Comparison of ENCODE assay signal across 31 cellular contexts in the genomic region with DNA sequence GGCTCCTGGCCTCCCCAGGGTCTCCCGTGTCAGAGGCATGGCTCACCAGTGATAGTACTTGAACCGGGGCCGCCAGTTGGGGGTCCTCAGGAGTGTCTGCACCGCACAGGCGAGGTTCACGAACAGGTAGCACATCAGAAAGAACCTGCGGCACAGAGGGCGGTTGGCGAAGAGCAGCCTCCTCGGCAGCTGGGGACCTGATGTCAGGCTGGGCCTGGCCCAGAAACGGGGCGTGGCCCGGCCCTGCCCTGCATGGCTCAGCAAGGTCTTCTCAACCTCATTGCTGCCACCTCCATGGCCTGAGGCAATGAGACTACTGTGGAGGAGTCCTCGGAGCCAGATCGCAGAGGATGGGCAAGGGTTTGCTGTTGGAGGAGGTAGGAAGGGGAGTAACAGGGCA. TPM values are rescaled to one million over a fixed set of nuclear protein-coding genes. Genes with fewer than 3 reads are reported as not detected.
A peak's percentile ranks its signal among the peaks of the same experiment; 100 is the strongest.
DNase-seq lines count a peak whose midpoint lies in the region; ATAC-seq, FAIRE-seq and TF ChIP-seq lines count a peak whose summit lies in the region.
"Had no signal": no experiment of that assay in that cellular context is flagged by ENCODE, and none has a peak within 500 bp of the region (broad histone marks: within the 10 kb centered on the region; RNA-seq: fewer than 3 reads in every experiment).

No MANE protein-coding gene starts in this region.

- no peaks in the 10 kb centered on the region for H3K9me1 ChIP-seq in IMR-90 (ENCODE audit: insufficient read depth, low read length)

- POLR2A ChIA-PET in activated naive CD8-positive, alpha-beta T cell treated with anti-CD3 and anti-CD28 coated beads, Interleukin-2, amount 10 ng/mL, durations not matched to agents 7 days and 5 days (lab: Charles Lee), result interaction anchor here (2.5 kb wide), 1 partner anchor 12 kb away, joined by 9 read pairs; a partner anchor contains a TSS
- POLR2A ChIA-PET in IMR-90 (lab: Charles Lee; ENCODE audit: unreplicated experiment), result no interaction called here

- peaks cover 9% of the 10 kb centered on the region for H3K36me3 Mint-ChIP-seq in activated naive CD8-positive, alpha-beta T cell treated with anti-CD3 and anti-CD28 coated beads, Interleukin-2, amount 10 ng/mL, durations not matched to agents 7 days and 5 days
- H3K36me3 Mint-ChIP-seq in activated naive CD8-positive, alpha-beta T cell treated with anti-CD3 and anti-CD28 coated beads for 36 hours, result peaks cover 4% of the 10 kb centered on the region

- no peak overlapping the region for H2AK5ac ChIP-seq in IMR-90 (ENCODE audit: low read depth, low read length)

- H4K91ac ChIP-seq in IMR-90 (ENCODE audit: insufficient read depth, low read depth, low read length), result no peak overlapping the region

- no peak overlapping the region for H2BK120ac ChIP-seq in IMR-90 (ENCODE audit: low read depth, low read length)

- no peak overlapping the region for H3K4me3 Mint-ChIP-seq in activated naive CD8-positive, alpha-beta T cell treated with anti-CD3 and anti-CD28 coated beads, Interleukin-2, amount 10 ng/mL, durations not matched to agents 7 days and 5 days
- no peak overlapping the region for H3K4me3 Mint-ChIP-seq in activated naive CD8-positive, alpha-beta T cell treated with anti-CD3 and anti-CD28 coated beads for 36 hours
- H3K4me3 Mint-ChIP-seq: dendritic cell treated with granulocyte-macrophage colony-stimulating factor and Interleukin-4, amounts not matched to agents 40 ng/mL and 50 ng/mL, for 4 days; naive thymus-derived CD8-positive, alpha-beta T cell; stimulated activated memory B cell treated with anti-CD40 and anti-IgM and Interleukin-4, amounts not matched to agents 10 μg/mL and 1 μg/mL and 100 μg/mL, for 72 hours had no signal

- dilution Hi-C loops in IMR-90 (cut with HindIII; ENCODE audit: low sequenced_read_pairs, unreplicated experiment), result no loop called here

- no peaks in the 10 kb centered on the region for H3K9me3 Mint-ChIP-seq in activated naive CD8-positive, alpha-beta T cell treated with anti-CD3 and anti-CD28 coated beads, Interleukin-2, amount 10 ng/mL, durations not matched to agents 7 days and 5 days
- H3K9me3 Mint-ChIP-seq in activated naive CD8-positive, alpha-beta T cell treated with anti-CD3 and anti-CD28 coated beads for 36 hours, result no peaks in the 10 kb centered on the region
- H3K9me3 Mint-ChIP-seq: activated T-helper 2 cell treated with anti-CD3 and anti-CD28 coated beads, Interferon-gamma antibody, Interleukin-2, Interleukin-4, amounts not matched to agents 10 μg/mL and 5 μg/mL and 100 μg/mL, durations not matched to agents 14 hours and 24 hours and 36 hours; dendritic cell treated with granulocyte-macrophage colony-stimulating factor and Interleukin-4, amounts not matched to agents 40 ng/mL and 50 ng/mL, for 4 days; naive thymus-derived CD8-positive, alpha-beta T cell; stimulated activated memory B cell treated with anti-CD40 and anti-IgM and Interleukin-4, amounts not matched to agents 10 μg/mL and 1 μg/mL and 100 μg/mL, for 72 hours had no signal

- H2BK15ac ChIP-seq in IMR-90 (ENCODE audit: low read depth, low read length), result no peak overlapping the region

- no peak overlapping the region for H3K4ac ChIP-seq in IMR-90 (ENCODE audit: low read depth, low read length)

- no peak overlapping the region for H4K8ac ChIP-seq in IMR-90 (ENCODE audit: low read depth in 2 of 2, low read length in 2 of 2)

- WGBS in IMR-90 (ENCODE audit: extremely low coverage in 2 of 2, insufficient read length in 1 of 2), 2 experiments, result 100% methylated on average over 7 of the region's 15 CpGs; no CpG with 5 or more reads in 1 of the 2 experiments
- WGBS in small intestine, 3 donors, result 42 to 83% (median 55%) methylated on average over 13 to 15 of the region's 15 CpGs

- no peak overlapping the region for H4K5ac ChIP-seq in IMR-90 (ENCODE audit: low read depth, low read length)

- no peak overlapping the region for H3K18ac ChIP-seq in IMR-90 (ENCODE audit: low read depth, low read length)

- H2BK20ac ChIP-seq in IMR-90 (ENCODE audit: low read depth, low read length), result no peak overlapping the region

- peak overlapping the region; percentile 54 for H3K27ac Mint-ChIP-seq in activated naive CD8-positive, alpha-beta T cell treated with anti-CD3 and anti-CD28 coated beads, Interleukin-2, amount 10 ng/mL, durations not matched to agents 7 days and 5 days
- H3K27ac Mint-ChIP-seq in activated naive CD8-positive, alpha-beta T cell treated with anti-CD3 and anti-CD28 coated beads for 36 hours, result no peak overlapping the region
- H3K27ac Mint-ChIP-seq: activated T-helper 2 cell treated with anti-CD3 and anti-CD28 coated beads, Interferon-gamma antibody, Interleukin-2, Interleukin-4, amounts not matched to agents 10 μg/mL and 5 μg/mL and 100 μg/mL, durations not matched to agents 14 hours and 24 hours and 36 hours; dendritic cell treated with granulocyte-macrophage colony-stimulating factor and Interleukin-4, amounts not matched to agents 40 ng/mL and 50 ng/mL, for 4 days; stimulated activated memory B cell treated with anti-CD40 and anti-IgM and Interleukin-4, amounts not matched to agents 10 μg/mL and 1 μg/mL and 100 μg/mL, for 72 hours had no signal

- no peak overlapping the region for H3K4me2 ChIP-seq in IMR-90 (ENCODE audit: low read depth, low read length)
- H3K4me2 ChIP-seq: BLaER1 treated with 17β-estradiol and CSF1 and Interleukin-3, amounts not matched to agents 10 nM and 100 nM had no signal

- TF ChIP-seq POLR2A in IMR-90 (IDR thresholded peaks at IDR 0.05; ENCODE audit: low read depth, low read length), result no peak

- H3K79me1 ChIP-seq in IMR-90 (ENCODE audit: low read depth in 1 of 2, low read length in 2 of 2), result peaks cover 24 to 87% of the 10 kb centered on the region in 2 experiments

- no peak overlapping the region for H3K27ac ChIP-seq in IMR-90 (ENCODE audit: insufficient read depth, low read length)
- peak overlapping the region; percentile 39 for H3K27ac ChIP-seq in cingulate gyrus (ENCODE audit: low read depth, low read length)
- no peak overlapping the region for H3K27ac ChIP-seq in small intestine (ENCODE audit: low read depth in 1 of 2, low read length in 1 of 2)
- H3K27ac ChIP-seq: BLaER1 treated with 17β-estradiol and CSF1 and Interleukin-3, amounts not matched to agents 10 nM and 100 nM; lower lobe of right lung; psoas muscle; SJCRH30; upper lobe of left lung had no signal

- no peak overlapping the region for H2AFZ ChIP-seq in IMR-90 (replicated peaks; ENCODE audit: low read length, poor library complexity)

- in situ Hi-C loops in IMR-90 (cut with MboI; ENCODE audit: low sequenced_read_pairs), result loop anchor here (25.0 kb wide), 1 partner anchor 411 kb away; a partner anchor contains a TSS

- H2AK9ac ChIP-seq in IMR-90 (replicated peaks; ENCODE audit: low read depth, low read length, poor library complexity), result peak overlapping the region; percentile 42

- BruUV-seq in IMR-90 (replicated peaks; lab: Mats Ljungman, UMichigan), result no TSS peak

- no peak for ATAC-seq in activated naive CD8-positive, alpha-beta T cell treated with anti-CD3 and anti-CD28 coated beads, Interleukin-2, amount 10 ng/mL, durations not matched to agents 7 days and 5 days (ENCODE audit: low read depth)
- ATAC-seq in IMR-90 (ENCODE audit: low read depth), result no peak
- ATAC-seq in GM18868 (IDR thresholded peaks at IDR 0.05; ENCODE audit: unreplicated experiment), result no peak
- ATAC-seq: heart left ventricle; lower lobe of right lung; naive thymus-derived CD8-positive, alpha-beta T cell; psoas muscle; stimulated activated memory B cell treated with anti-CD40 and anti-IgM and Interleukin-4, amounts not matched to agents 10 μg/mL and 1 μg/mL and 100 μg/mL, for 72 hours had no signal

- H3K14ac ChIP-seq in IMR-90 (replicated peaks; ENCODE audit: low read depth, low read length), result no peak overlapping the region

- CTCF ChIA-PET in IMR-90 (lab: Yijun Ruan, JAX), result no interaction called here

- H3K23ac ChIP-seq in IMR-90 (ENCODE audit: low read depth, low read length), result no peak overlapping the region

- H3K4me1 ChIP-seq in IMR-90 (ENCODE audit: control insufficient read depth, insufficient read depth, low read length), result no peaks in the 10 kb centered on the region
- no peaks in the 10 kb centered on the region for H3K4me1 ChIP-seq in small intestine (ENCODE audit: control insufficient read depth in 2 of 2, insufficient read depth in 1 of 2, low read depth in 1 of 2, low read length in 1 of 2)
- H3K4me1 ChIP-seq: HAP-1, SJCRH30 had no signal

- TF ChIP-seq CTCF in IMR-90 (conservative IDR thresholded peaks at IDR 0.05; ENCODE audit: low read depth, low read length), result no peak

- H3K36me3 ChIP-seq in IMR-90 (ENCODE audit: control insufficient read depth, insufficient read depth, low read length), result peaks cover 96% of the 10 kb centered on the region
- peaks cover 0 to 2% of the 10 kb centered on the region in 2 donors for H3K36me3 ChIP-seq in small intestine (ENCODE audit: control insufficient read depth in 2 of 2, insufficient read depth in 2 of 2, low read length in 2 of 2)

- no peak for TF ChIP-seq RAD21 in IMR-90 (IDR thresholded peaks at IDR 0.05; ENCODE audit: low read length)

- H3K56ac ChIP-seq in IMR-90 (ENCODE audit: extremely low read depth, insufficient read depth, low read length), result no peak overlapping the region

- H3K9me3 ChIP-seq in IMR-90 (ENCODE audit: control insufficient read depth, insufficient read depth, low read length) (no peaks in the 10 kb centered on the region), small intestine (ENCODE audit: control insufficient read depth, low read depth) (no peaks in the 10 kb centered on the region)
- H3K9me3 ChIP-seq: BLaER1 treated with 17β-estradiol and CSF1 and Interleukin-3, amounts not matched to agents 10 nM and 100 nM; esophagus squamous epithelium; HAP-1; heart left ventricle; lower lobe of right lung; psoas muscle; SJCRH30; upper lobe of left lung had no signal

- peaks cover 3% of the 10 kb centered on the region for H3K4me1 Mint-ChIP-seq in activated naive CD8-positive, alpha-beta T cell treated with anti-CD3 and anti-CD28 coated beads, Interleukin-2, amount 10 ng/mL, durations not matched to agents 7 days and 5 days
- H3K4me1 Mint-ChIP-seq in activated naive CD8-positive, alpha-beta T cell treated with anti-CD3 and anti-CD28 coated beads for 36 hours, result peaks cover 2% of the 10 kb centered on the region
- H3K4me1 Mint-ChIP-seq: stimulated activated memory B cell treated with anti-CD40 and anti-IgM and Interleukin-4, amounts not matched to agents 10 μg/mL and 1 μg/mL and 100 μg/mL, for 72 hours had no signal

- H3K4me3 ChIP-seq in IMR-90 (ENCODE audit: insufficient read depth, low read depth, low read length) (no peak overlapping the region), small intestine (ENCODE audit: low read depth in 1 of 2, low read length in 2 of 2) (no peak overlapping the region)
- H3K4me3 ChIP-seq: BLaER1 treated with 17β-estradiol and CSF1 and Interleukin-3, amounts not matched to agents 10 nM and 100 nM; esophagus squamous epithelium; HAP-1; heart left ventricle; lower lobe of right lung; psoas muscle; SJCRH30; upper lobe of left lung had no signal

- H3K27me3 Mint-ChIP-seq in activated naive CD8-positive, alpha-beta T cell treated with anti-CD3 and anti-CD28 coated beads, Interleukin-2, amount 10 ng/mL, durations not matched to agents 7 days and 5 days, result no peaks in the 10 kb centered on the region
- no peaks in the 10 kb centered on the region for H3K27me3 Mint-ChIP-seq in activated naive CD8-positive, alpha-beta T cell treated with anti-CD3 and anti-CD28 coated beads for 36 hours
- H3K27me3 Mint-ChIP-seq: dendritic cell treated with granulocyte-macrophage colony-stimulating factor and Interleukin-4, amounts not matched to agents 40 ng/mL and 50 ng/mL, for 4 days; naive thymus-derived CD8-positive, alpha-beta T cell; stimulated activated memory B cell treated with anti-CD40 and anti-IgM and Interleukin-4, amounts not matched to agents 10 μg/mL and 1 μg/mL and 100 μg/mL, for 72 hours had no signal

- no peak for FAIRE-seq in small intestine (lab: Jason Lieb, UNC)
- FAIRE-seq: TTC549 had no signal

- H3K27me3 ChIP-seq in IMR-90 (ENCODE audit: control insufficient read depth, insufficient read depth, low read length) (no peaks in the 10 kb centered on the region), small intestine (ENCODE audit: control insufficient read depth in 2 of 2, insufficient read depth in 2 of 2, low read length in 2 of 2) (no peaks in the 10 kb centered on the region)
- H3K27me3 ChIP-seq: BLaER1 treated with 17β-estradiol and CSF1 and Interleukin-3, amounts not matched to agents 10 nM and 100 nM; esophagus squamous epithelium; heart left ventricle; SJCRH30; upper lobe of left lung had no signal

- no peak for DNase-seq in activated naive CD8-positive, alpha-beta T cell treated with anti-CD3 and anti-CD28 coated beads, Interleukin-2, amount 10 ng/mL, durations not matched to agents 7 days and 5 days
- no peak for DNase-seq in activated naive CD8-positive, alpha-beta T cell treated with anti-CD3 and anti-CD28 coated beads for 36 hours
- DNase-seq in IMR-90 (no peak), small intestine (peak; percentile 27), NCI-H187 treated with DMSO at 0.1 percent for 48 hours (lab: John Stamatoyannopoulos, UW) (no peak)
- DNase-seq: activated CD4-positive, alpha-beta T cell treated with anti-CD3 and anti-CD28 coated beads, Interleukin-2, amount 50 U/mL, for 48 hours; DMS79 treated with DMSO at 0.1 percent for 48 hours; esophagus squamous epithelium; foreskin melanocyte; GDM1; heart left ventricle; lower lobe of right lung; naive thymus-derived CD8-positive, alpha-beta T cell; NCI-H146; NCI-H2107; NCI-H345; NCI-H69; occipital lobe; psoas muscle; SJCRH30 had no signal

- H4K20me1 ChIP-seq in IMR-90 (ENCODE audit: insufficient read depth, low read length), result peaks cover 53% of the 10 kb centered on the region

- H2BK5ac ChIP-seq in IMR-90 (ENCODE audit: low read depth, low read length, poor library complexity, severe bottlenecking), result no peak overlapping the region

- intact Hi-C loops in IMR-90 (cut with micrococcal nuclease), result no loop called here

- no peak overlapping the region for H3K9ac ChIP-seq in IMR-90 (ENCODE audit: low read depth, low read length)

RNA-seq across cellular contexts. Expression of a gene that starts 4.1 kb away (rescaled TPM):
- total RNA-seq in activated naive CD8-positive, alpha-beta T cell treated with anti-CD3 and anti-CD28 coated beads, Interleukin-2, amount 10 ng/mL, durations not matched to agents 7 days and 5 days, result 10 to 100 TPM; 17.6 to 23.6 TPM
- 10 to 100 TPM; 11.3 to 11.4 TPM for total RNA-seq in activated naive CD8-positive, alpha-beta T cell treated with anti-CD3 and anti-CD28 coated beads for 36 hours
- total RNA-seq in IMR-90 (2012; rRNA removed), result 1.4 and 1.7 TPM in 2 replicates
- polyA plus RNA-seq in IMR-90 (2012; rRNA removed) (18.8 and 22.5 TPM in 2 replicates), small intestine (1 to 10 TPM in 2 of 3 donors, under 1 TPM in 1; 0.54 to 4.4 (median 1.3) TPM)
- polyA plus RNA-seq in IMR-90 (2012; cell fraction: cytosol; rRNA removed), result 6.5 and 10.4 TPM in 2 replicates
- 143 and 421 TPM in 2 replicates for polyA plus RNA-seq in IMR-90 (2012; cell fraction: nucleus; rRNA removed; ENCODE audit: low replicate concordance)

RNA-seq across cellular contexts. Expression of a gene that starts 11.4 kb away (rescaled TPM):
- 100 to 1,000 TPM; 220 to 246 TPM for total RNA-seq in activated naive CD8-positive, alpha-beta T cell treated with anti-CD3 and anti-CD28 coated beads, Interleukin-2, amount 10 ng/mL, durations not matched to agents 7 days and 5 days
- 100 to 1,000 TPM; 220 to 235 TPM for total RNA-seq in activated naive CD8-positive, alpha-beta T cell treated with anti-CD3 and anti-CD28 coated beads for 36 hours
- 25.6 and 28.7 TPM in 2 replicates for total RNA-seq in IMR-90 (2012; rRNA removed)
- polyA plus RNA-seq in IMR-90 (2012; rRNA removed) (36.7 and 50.5 TPM in 2 replicates), small intestine (100 to 1,000 TPM; 197 to 354 (median 245) TPM)
- 69.8 and 71.1 TPM in 2 replicates for polyA plus RNA-seq in IMR-90 (2012; cell fraction: cytosol; rRNA removed)
- polyA plus RNA-seq in IMR-90 (2012; cell fraction: nucleus; rRNA removed; ENCODE audit: low replicate concordance), result 27.2 and 55.0 TPM in 2 replicates

RNA-seq across cellular contexts. Expression of a gene that starts 16.4 kb away (rescaled TPM):
- 1 to 10 TPM; 4.9 to 7.2 TPM for total RNA-seq in activated naive CD8-positive, alpha-beta T cell treated with anti-CD3 and anti-CD28 coated beads, Interleukin-2, amount 10 ng/mL, durations not matched to agents 7 days and 5 days
- 1 to 10 TPM; 6.2 to 6.8 TPM for total RNA-seq in activated naive CD8-positive, alpha-beta T cell treated with anti-CD3 and anti-CD28 coated beads for 36 hours
- 0.18 and 0.28 TPM in 2 replicates for total RNA-seq in IMR-90 (2012; rRNA removed)
- 0.89 and 1.1 TPM in 2 replicates for polyA plus RNA-seq in IMR-90 (2012; rRNA removed)
- 0.49 and 1.1 TPM in 2 replicates for polyA plus RNA-seq in IMR-90 (2012; cell fraction: cytosol; rRNA removed)
- 5.0 and 13.4 TPM in 2 replicates for polyA plus RNA-seq in IMR-90 (2012; cell fraction: nucleus; rRNA removed; ENCODE audit: low replicate concordance)
- polyA plus RNA-seq in small intestine, result 1 to 10 TPM; 1.4 to 6.7 (median 5.4) TPM
- total RNA-seq: kidney epithelial cell had no signal

RNA-seq across cellular contexts. Expression of a gene that starts 20.4 kb away (rescaled TPM):
- total RNA-seq in activated naive CD8-positive, alpha-beta T cell treated with anti-CD3 and anti-CD28 coated beads, Interleukin-2, amount 10 ng/mL, durations not matched to agents 7 days and 5 days, result 10 to 100 TPM; 43.9 to 48.7 TPM
- total RNA-seq in activated naive CD8-positive, alpha-beta T cell treated with anti-CD3 and anti-CD28 coated beads for 36 hours, result 10 to 100 TPM; 27.4 to 29.5 TPM
- total RNA-seq in IMR-90 (2012; rRNA removed), result 36.4 and 36.6 TPM in 2 replicates
- 114 and 132 TPM in 2 replicates for polyA plus RNA-seq in IMR-90 (2012; rRNA removed)
- polyA plus RNA-seq in IMR-90 (2012; cell fraction: cytosol; rRNA removed), result 47.5 and 51.1 TPM in 2 replicates
- polyA plus RNA-seq in IMR-90 (2012; cell fraction: nucleus; rRNA removed; ENCODE audit: low replicate concordance), result 281 and 488 TPM in 2 replicates
- polyA plus RNA-seq in small intestine, result 10 to 100 TPM in 1 of 3 donors, 1 to 10 TPM in 2; 1.1 to 10.0 (median 4.1) TPM

RNA-seq across cellular contexts. Expression of a gene that starts 32.3 kb away (rescaled TPM):
- total RNA-seq in activated naive CD8-positive, alpha-beta T cell treated with anti-CD3 and anti-CD28 coated beads, Interleukin-2, amount 10 ng/mL, durations not matched to agents 7 days and 5 days, result under 1 TPM; 0.54 to 0.64 TPM
- total RNA-seq in activated naive CD8-positive, alpha-beta T cell treated with anti-CD3 and anti-CD28 coated beads for 36 hours, result under 1 TPM; 0.29 to 0.42 TPM
- not detected in 2 replicates for total RNA-seq in IMR-90 (2012; rRNA removed)
- not detected in 2 replicates for polyA plus RNA-seq in IMR-90 (2012; rRNA removed)
- polyA plus RNA-seq in IMR-90 (2012; cell fraction: cytosol; rRNA removed), result not detected in 2 replicates
- not detected in 2 replicates for polyA plus RNA-seq in IMR-90 (2012; cell fraction: nucleus; rRNA removed; ENCODE audit: low replicate concordance)
- polyA plus RNA-seq in small intestine, result under 1 TPM in 2 of 3 donors, not detected in 1; 0.06 to 0.27 TPM
- total RNA-seq: activated T-helper 2 cell treated with anti-CD3 and anti-CD28 coated beads, Interferon-gamma antibody, Interleukin-2, Interleukin-4, amounts not matched to agents 10 μg/mL and 5 μg/mL and 100 μg/mL, durations not matched to agents 14 hours and 24 hours and 36 hours; esophagus squamous epithelium; kidney epithelial cell; LHCN-M2; occipital lobe; SJCRH30 had no signal
- polyA plus RNA-seq: heart left ventricle had no signal
